Comparison of ENCODE assay signal across 27 cellular contexts in genomic region chr2:147378403-147378802, GRCh38.
"Had no signal": no experiment of that assay in that cellular context is flagged by ENCODE, and none has a peak within 500 bp of the region (broad histone marks: within the 10 kb centered on the region; RNA-seq: fewer than 3 reads in every experiment).

No MANE protein-coding gene starts in this region.

- DNase-seq: naive thymus-derived CD8-positive, alpha-beta T cell; nephron progenitor cell; nucleus accumbens; pancreas; retina; right cardiac atrium; right lobe of liver; sigmoid colon; small intestine; stimulated activated CD4-positive, alpha-beta T cell treated with anti-CD3 and anti-CD28 coated beads, Interleukin-1b, Interleukin-23, amount 100 ng/mL, for 48 hours; stimulated activated CD4-positive, alpha-beta T cell treated with anti-CD3 and anti-CD28 coated beads, Interleukin-4, amount 100 ng/mL, for 1 hour; stimulated activated CD4-positive, alpha-beta T cell treated with anti-CD3 and anti-CD28 coated beads, Interleukin-4, amount 100 ng/mL, for 4 hours; stimulated activated CD8-positive, alpha-beta memory T cell treated with anti-CD3 and anti-CD28 coated beads, Interleukin-4, amount 100 ng/mL, for 48 hours; stimulated activated naive CD4-positive, alpha-beta T cell; stimulated activated naive CD8-positive, alpha-beta T cell treated with anti-CD3 and anti-CD28 coated beads, Interleukin-15, amount 100 ng/mL, for 72 hours; stimulated activated naive CD8-positive, alpha-beta T cell treated with anti-CD3 and anti-CD28 coated beads, Interleukin-15, Interleukin-2, amounts not matched to agents 100 U/mL and 50 U/mL, for 24 hours; substantia nigra; testis; tibial artery; transverse colon; upper lobe of right lung; uterus had no signal

- H3K27ac ChIP-seq: neutrophil, pancreas, prostate gland, right lobe of liver, sigmoid colon, suprapubic skin, testis, tibial artery, transverse colon, upper lobe of right lung, uterus had no signal

- H3K4me1 ChIP-seq: pancreas, right lobe of liver, testis, upper lobe of right lung, uterus had no signal

- H3K27me3 ChIP-seq: neutrophil, pancreas, right lobe of liver, sigmoid colon, suprapubic skin, testis, tibial artery, transverse colon, upper lobe of right lung, uterus had no signal

- H3K9me3 ChIP-seq: neutrophil, pancreas, prostate gland, right lobe of liver, sigmoid colon, suprapubic skin, testis, tibial artery, transverse colon, upper lobe of right lung, uterus had no signal

- ATAC-seq: naive thymus-derived CD8-positive, alpha-beta T cell; natural killer cell treated with Interleukin-12 subunit alpha and Interleukin-12 subunit beta and Interleukin-15 and Interleukin-18, amount 100 ng/mL, for 72 hours; right cardiac atrium; right lobe of liver; stimulated activated memory B cell treated with anti-CD40 and anti-IgM and Interleukin-4, amounts not matched to agents 10 μg/mL and 1 μg/mL and 100 μg/mL, for 72 hours; stimulated activated naive CD8-positive, alpha-beta T cell treated with anti-CD3 and anti-CD28 coated beads, Interleukin-15, Interleukin-2, amounts not matched to agents 100 U/mL and 50 U/mL, for 24 hours; upper lobe of right lung had no signal

- H3K36me3 ChIP-seq: neutrophil, pancreas, prostate gland, right lobe of liver, sigmoid colon, suprapubic skin, tibial artery, transverse colon, upper lobe of right lung, uterus had no signal

- H3K4me3 ChIP-seq: pancreas, prostate gland, right lobe of liver, sigmoid colon, suprapubic skin, testis, tibial artery, transverse colon, upper lobe of right lung, uterus had no signal

- FAIRE-seq: pancreas, small intestine had no signal
